Comparison of ENCODE assay signal across 7 cellular contexts in genomic region chr19:38375748-38376147, GRCh38. TPM values are rescaled to one million over a fixed set of nuclear protein-coding genes. Genes with fewer than 3 reads are reported as not detected.
A peak's percentile ranks its signal among the peaks of the same experiment; 100 is the strongest.
DNase-seq lines count a peak whose midpoint lies in the region; ATAC-seq and TF ChIP-seq lines count a peak whose summit lies in the region.
"Had no signal": no experiment of that assay in that cellular context is flagged by ENCODE, and none has a peak within 500 bp of the region (broad histone marks: within the 10 kb centered on the region; RNA-seq: fewer than 3 reads in every experiment).

No MANE protein-coding gene starts in this region.

- H3K36me3 ChIP-seq in thoracic aorta (peaks cover 14% of the 10 kb centered on the region), mucosa of descending colon (ENCODE audit: low read depth) (peaks cover 5% of the 10 kb centered on the region)

- peak overlapping the region; percentile 97 for H3K4me3 Mint-ChIP-seq in activated CD4-positive, alpha-beta T cell treated with anti-CD3 and anti-CD28 coated beads for 36 hours

- ATAC-seq in activated CD4-positive, alpha-beta T cell treated with anti-CD3 and anti-CD28 coated beads for 36 hours: no peak
- ATAC-seq in thoracic aorta (ENCODE audit: insufficient number of reproducible peaks, low FRiP score, low read depth): no peak
- ATAC-seq in GM18907 (IDR thresholded peaks at IDR 0.05; ENCODE audit: unreplicated experiment): no peak
- ATAC-seq in mucosa of descending colon: no peak

- CTCF ChIA-PET in activated CD4-positive, alpha-beta T cell treated with anti-CD3 and anti-CD28 coated beads for 36 hours (lab: Charles Lee): interaction anchor here (0.7 to 1.3 kb wide), 2 partner anchors 27 to 40 kb away, joined by 4 to 7 read pairs; partner anchors contain the start of genes CATSPERG and FAM98C

- peaks cover 26% of the 10 kb centered on the region for H3K4me1 Mint-ChIP-seq in activated CD4-positive, alpha-beta T cell treated with anti-CD3 and anti-CD28 coated beads for 36 hours

- no peak for DNase-seq in activated CD4-positive, alpha-beta T cell treated with anti-CD3 and anti-CD28 coated beads for 36 hours
- DNase-seq in activated CD4-positive, alpha-beta T cell treated with anti-CD3 and anti-CD28 coated beads for 1 hour: no peak
- DNase-seq in fibroblast of the aortic adventitia (ENCODE audit: low read depth) (peak; percentile 41), thoracic aorta (ENCODE audit: low spot score) (no peak), mucosa of descending colon (no peak)
- DNase-seq: activated CD8-positive, alpha-beta memory T cell treated with anti-CD3 and anti-CD28 coated beads for 24 hours had no signal

- intact Hi-C loops in activated CD4-positive, alpha-beta T cell treated with anti-CD3 and anti-CD28 coated beads for 36 hours (cut with DNase I, micrococcal nuclease): loop anchor here in 1 of 2 experiments (2.0 kb wide), 2 partner anchors 13 to 27 kb away; partner anchors contain the start of genes FAM98C, GGN and SPRED3
- intact Hi-C loops in mucosa of descending colon (cut with DNase I, micrococcal nuclease): no loop called here

- no peaks in the 10 kb centered on the region for H3K27me3 ChIP-seq in thoracic aorta (replicated peaks; ENCODE audit: insufficient read depth)

- H3K27ac Mint-ChIP-seq in activated CD4-positive, alpha-beta T cell treated with anti-CD3 and anti-CD28 coated beads for 36 hours: peak overlapping the region; percentile 98

- H3K9me3 Mint-ChIP-seq in activated CD4-positive, alpha-beta T cell treated with anti-CD3 and anti-CD28 coated beads for 36 hours (ENCODE audit: low read depth): no peaks in the 10 kb centered on the region

- no peaks in the 10 kb centered on the region for H3K27me3 Mint-ChIP-seq in activated CD4-positive, alpha-beta T cell treated with anti-CD3 and anti-CD28 coated beads for 36 hours

- peaks cover 9 to 24% of the 10 kb centered on the region in 2 donors for H3K4me1 ChIP-seq in thoracic aorta (ENCODE audit: control insufficient read depth in 1 of 2, low read depth in 2 of 2)
- H3K4me1 ChIP-seq in mucosa of descending colon (ENCODE audit: low read depth): peaks cover 13% of the 10 kb centered on the region

- POLR2A ChIA-PET in activated CD4-positive, alpha-beta T cell treated with anti-CD3 and anti-CD28 coated beads for 36 hours (lab: Charles Lee): interaction anchor here (0.7 kb wide), 1 partner anchor 12 kb away, joined by 3 read pairs; the partner anchor contains the start of gene GGN

- H3K4me3 ChIP-seq in fibroblast of the aortic adventitia (ENCODE audit: low read depth, low read length) (peak overlapping the region; percentile 91), thoracic aorta (peak overlapping the region; percentile 88), mucosa of descending colon (no peak overlapping the region)

- TF ChIP-seq CTCF in fibroblast of the aortic adventitia (IDR thresholded peaks at IDR 0.05; ENCODE audit: insufficient read depth, low read length) (no peak), thoracic aorta (IDR thresholded peaks at IDR 0.05) (no peak), mucosa of descending colon (IDR thresholded peaks at IDR 0.05) (no peak)

- no peaks in the 10 kb centered on the region for H3K9me3 ChIP-seq in thoracic aorta
- no peaks in the 10 kb centered on the region for H3K9me3 ChIP-seq in mucosa of descending colon

- H3K36me3 Mint-ChIP-seq in activated CD4-positive, alpha-beta T cell treated with anti-CD3 and anti-CD28 coated beads for 36 hours (ENCODE audit: low read depth): peaks cover 44% of the 10 kb centered on the region

- H3K27ac ChIP-seq in thoracic aorta: no peak overlapping the region

RNA-seq across cellular contexts. Expression of gene PSMD8, which starts 1.4 kb away (rescaled TPM):
- 100 to 1,000 TPM; 219 to 275 TPM for total RNA-seq in activated CD4-positive, alpha-beta T cell treated with anti-CD3 and anti-CD28 coated beads for 36 hours
- 55.4 and 223 TPM in 2 replicates for total RNA-seq in fibroblast of the aortic adventitia (ENCODE audit: low replicate concordance)
- total RNA-seq in thoracic aorta: 100 to 1,000 TPM; 173 to 178 TPM
- 100 to 1,000 TPM; 121 to 144 (median 141) TPM for total RNA-seq in mucosa of descending colon

RNA-seq across cellular contexts. Expression of gene GGN, which starts 12.1 kb away (rescaled TPM):
- total RNA-seq in activated CD4-positive, alpha-beta T cell treated with anti-CD3 and anti-CD28 coated beads for 36 hours: under 1 TPM; 0.30 to 0.51 TPM
- total RNA-seq in fibroblast of the aortic adventitia (ENCODE audit: low replicate concordance): 1.3 TPM in 1 of 2 replicates, not detected in the other
- 1 to 10 TPM; 1.5 to 6.0 TPM for total RNA-seq in thoracic aorta
- total RNA-seq in mucosa of descending colon: under 1 TPM in 2 of 3 donors, not detected in 1; 0.12 to 0.20 TPM

RNA-seq across cellular contexts. Expression of gene SPRED3, which starts 12.7 kb away (rescaled TPM):
- 1 to 10 TPM; 3.0 to 4.5 TPM for total RNA-seq in activated CD4-positive, alpha-beta T cell treated with anti-CD3 and anti-CD28 coated beads for 36 hours
- 0.41 and 9.7 TPM in 2 replicates for total RNA-seq in fibroblast of the aortic adventitia (ENCODE audit: low replicate concordance)
- total RNA-seq in thoracic aorta: 10 to 100 TPM in 1 of 2 donors, 1 to 10 TPM in 1; 4.1 to 16.4 TPM
- total RNA-seq in mucosa of descending colon: under 1 TPM; 0.46 to 0.82 (median 0.80) TPM

RNA-seq across cellular contexts. Expression of gene FAM98C, which starts 27.1 kb away (rescaled TPM):
- 10 to 100 TPM; 19.6 to 24.8 TPM for total RNA-seq in activated CD4-positive, alpha-beta T cell treated with anti-CD3 and anti-CD28 coated beads for 36 hours
- total RNA-seq in fibroblast of the aortic adventitia (ENCODE audit: low replicate concordance) (11.9 and 46.0 TPM in 2 replicates), thoracic aorta (10 to 100 TPM; 20.0 to 34.0 TPM), mucosa of descending colon (10 to 100 TPM; 24.1 to 42.3 (median 30.1) TPM)

RNA-seq across cellular contexts. Expression of gene CATSPERG, which starts 40.1 kb away (rescaled TPM):
- total RNA-seq in activated CD4-positive, alpha-beta T cell treated with anti-CD3 and anti-CD28 coated beads for 36 hours: 1 to 10 TPM; 3.3 to 3.4 TPM
- total RNA-seq in fibroblast of the aortic adventitia (ENCODE audit: low replicate concordance) (0.98 and 1.4 TPM in 2 replicates), thoracic aorta (10 to 100 TPM in 1 of 2 donors, 1 to 10 TPM in 1; 8.7 to 11.9 TPM), mucosa of descending colon (10 to 100 TPM in 2 of 3 donors, 1 to 10 TPM in 1; 8.1 to 14.2 (median 10.1) TPM)
